Comparison of ENCODE assay signal across 9 cellular contexts in the genomic region with DNA sequence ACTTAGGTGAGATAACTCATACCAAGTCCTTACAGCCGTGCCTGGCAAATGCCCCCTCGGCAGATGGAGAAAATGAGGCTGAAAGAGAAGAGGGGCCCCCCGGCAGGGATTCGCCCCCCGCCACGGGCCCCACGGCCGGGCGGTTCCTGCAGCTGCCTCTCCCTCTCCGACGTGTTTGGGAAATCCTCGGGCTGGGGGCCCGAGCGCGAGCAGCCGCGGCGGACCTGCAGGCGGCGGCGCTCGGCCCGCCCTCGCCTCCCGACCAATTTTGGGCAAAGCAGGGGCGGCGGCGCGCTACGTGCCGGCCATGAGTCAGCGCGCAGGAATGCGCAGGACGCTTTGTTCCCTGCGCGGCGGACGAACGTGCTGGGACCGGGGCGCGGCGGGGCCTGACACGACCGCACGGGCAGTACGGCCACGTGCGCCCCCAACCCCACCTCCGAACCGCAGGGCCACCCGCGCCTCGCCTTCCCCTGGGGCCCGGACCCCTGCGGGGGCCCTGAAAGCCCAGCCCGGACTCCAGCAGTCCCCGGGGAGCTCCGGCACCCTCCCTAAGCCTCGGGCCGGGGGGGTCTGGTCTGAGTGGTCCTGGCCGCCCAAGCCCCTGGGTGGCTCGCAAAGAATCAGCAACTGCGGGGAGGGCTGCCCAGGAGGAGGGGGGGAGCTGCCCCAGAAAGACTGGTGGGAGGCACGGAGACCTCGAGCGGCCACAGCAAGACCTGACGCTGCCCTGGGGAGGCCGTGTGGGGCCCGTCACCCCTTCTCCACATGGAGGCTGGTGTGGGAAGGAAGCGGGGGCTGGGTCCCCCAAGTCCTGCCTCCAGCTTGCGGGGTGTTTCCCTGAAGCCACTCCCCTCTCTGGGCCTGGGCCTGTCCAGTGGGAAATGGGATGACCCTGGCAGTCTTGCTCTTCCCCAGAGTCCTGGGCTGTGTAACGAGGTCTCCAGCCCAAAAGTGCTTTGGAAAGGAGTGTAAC. TPM values are rescaled to one million over a fixed set of nuclear protein-coding genes. Genes with fewer than 3 reads are reported as not detected.
DNase-seq lines count a peak whose midpoint lies in the region; ATAC-seq and TF ChIP-seq lines count a peak whose summit lies in the region.
"Had no signal": no experiment of that assay in that cellular context is flagged by ENCODE, and none has a peak within 500 bp of the region (broad histone marks: within the 10 kb centered on the region; RNA-seq: fewer than 3 reads in every experiment).

No MANE protein-coding gene starts in this region.

- H3K27ac ChIP-seq in HUES6 (ENCODE audit: low read depth, low read length) (peak overlapping the region; percentile 97), neural cell (ENCODE audit: low read length) (no peak overlapping the region)

- H3K9me3 Mint-ChIP-seq in activated CD8-positive, alpha-beta T cell treated with anti-CD3 and anti-CD28 coated beads for 36 hours = no peaks in the 10 kb centered on the region
- H3K9me3 Mint-ChIP-seq in naive thymus-derived CD8-positive, alpha-beta T cell = no peaks in the 10 kb centered on the region
- H3K9me3 Mint-ChIP-seq: activated B cell treated with CpG ODN at 0.5 μM for 24 hours had no signal

- peak overlapping the region; percentile 37 for H3K4me3 ChIP-seq in HUES6 (ENCODE audit: low read depth, low read length)
- peak overlapping the region; percentile 57 for H3K4me3 ChIP-seq in neural cell (ENCODE audit: low read length)

- no peaks in the 10 kb centered on the region for H3K79me2 ChIP-seq in neural cell (replicated peaks; ENCODE audit: insufficient read depth, low read length)

- H3K27me3 Mint-ChIP-seq in activated CD8-positive, alpha-beta T cell treated with anti-CD3 and anti-CD28 coated beads for 36 hours = peaks cover 15% of the 10 kb centered on the region
- H3K27me3 Mint-ChIP-seq in naive thymus-derived CD8-positive, alpha-beta T cell = peaks cover 7 to 36% (median 17%) of the 10 kb centered on the region in 5 donors

- H3K27me3 ChIP-seq in HUES6 (ENCODE audit: control insufficient read depth, insufficient read depth, low read length) (peaks cover 8% of the 10 kb centered on the region), neural cell (ENCODE audit: insufficient read depth, low read depth, low read length) (peaks cover 18% of the 10 kb centered on the region)

- no peaks in the 10 kb centered on the region for H3F3A ChIP-seq in neural cell (ENCODE audit: insufficient read depth, low read length, poor library complexity, severe bottlenecking)

- H3K9me3 ChIP-seq in HUES6 (ENCODE audit: control insufficient read depth, insufficient read depth, low read depth, low read length) (no peaks in the 10 kb centered on the region), neural cell (ENCODE audit: low read length) (no peaks in the 10 kb centered on the region)

- H2AFZ ChIP-seq in neural cell (ENCODE audit: low read depth, low read length) = no peak overlapping the region

- CTCF ChIA-PET in activated CD8-positive, alpha-beta T cell treated with anti-CD3 and anti-CD28 coated beads for 36 hours (lab: Charles Lee) = interaction anchor here (1.0 to 1.5 kb wide), 3 partner anchors 13 to 395 kb away, joined by 3 to 4 read pairs (median 3); no protein-coding TSS in a partner anchor

- no peaks in the 10 kb centered on the region for H3K9me2 ChIP-seq in neural cell (ENCODE audit: insufficient read depth, low read length)

- H3K36me3 Mint-ChIP-seq in activated CD8-positive, alpha-beta T cell treated with anti-CD3 and anti-CD28 coated beads for 36 hours (ENCODE audit: low read depth) = no peaks in the 10 kb centered on the region
- no peaks in the 10 kb centered on the region for H3K36me3 Mint-ChIP-seq in naive thymus-derived CD8-positive, alpha-beta T cell

- H3K27ac Mint-ChIP-seq in activated CD8-positive, alpha-beta T cell treated with anti-CD3 and anti-CD28 coated beads for 36 hours = no peak overlapping the region
- H3K27ac Mint-ChIP-seq in naive thymus-derived CD8-positive, alpha-beta T cell = no peak overlapping the region
- H3K27ac Mint-ChIP-seq: activated B cell treated with CpG ODN at 0.5 μM for 24 hours had no signal

- H3K4me2 ChIP-seq in neural cell (ENCODE audit: low read length) = no peak overlapping the region

- ATAC-seq in activated CD8-positive, alpha-beta T cell treated with anti-CD3 and anti-CD28 coated beads for 36 hours = peak; percentile 74
- no peak for ATAC-seq in naive thymus-derived CD8-positive, alpha-beta T cell

- H3K36me3 ChIP-seq in HUES6 (ENCODE audit: control insufficient read depth, insufficient read depth, low read length) = no peaks in the 10 kb centered on the region
- H3K36me3 ChIP-seq in neural cell (ENCODE audit: insufficient read depth, low read length) = no peaks in the 10 kb centered on the region

- no peak for TF ChIP-seq CTCF in activated CD8-positive, alpha-beta T cell treated with anti-CD3 and anti-CD28 coated beads for 36 hours (IDR thresholded peaks at IDR 0.05)
- TF ChIP-seq CTCF in neural cell (IDR thresholded peaks at IDR 0.05; ENCODE audit: poor library complexity, severe bottlenecking) = no peak

- H3K4me1 ChIP-seq in HUES6 (ENCODE audit: control insufficient read depth, insufficient read depth, low read length) = peaks cover 35% of the 10 kb centered on the region

- intact Hi-C loops in activated CD8-positive, alpha-beta T cell treated with anti-CD3 and anti-CD28 coated beads for 36 hours (cut with micrococcal nuclease) = no loop called here

- H3K9ac ChIP-seq in HUES6 (ENCODE audit: low read length) (peak overlapping the region; percentile 88), neural cell (ENCODE audit: low read length) (peak overlapping the region; percentile 20)

- peak overlapping the region; percentile 48 for H3K4me3 Mint-ChIP-seq in activated CD8-positive, alpha-beta T cell treated with anti-CD3 and anti-CD28 coated beads for 36 hours
- peak overlapping the region in 4 of 10 donors; percentile 4 to 66 (median 47) for H3K4me3 Mint-ChIP-seq in naive thymus-derived CD8-positive, alpha-beta T cell
- H3K4me3 Mint-ChIP-seq: activated B cell treated with CpG ODN at 0.5 μM for 24 hours had no signal

- peaks cover 6% of the 10 kb centered on the region for H3K4me1 Mint-ChIP-seq in activated CD8-positive, alpha-beta T cell treated with anti-CD3 and anti-CD28 coated beads for 36 hours (ENCODE audit: low read depth)
- peaks cover 3 to 8% (median 6%) of the 10 kb centered on the region in 4 donors for H3K4me1 Mint-ChIP-seq in naive thymus-derived CD8-positive, alpha-beta T cell

- no peak for TF ChIP-seq RAD21 in neural cell (conservative IDR thresholded peaks at IDR 0.05)

- H4K20me1 ChIP-seq in neural cell (ENCODE audit: insufficient read depth) = no peaks in the 10 kb centered on the region

- no peak for TF ChIP-seq EP300 in neural cell (conservative IDR thresholded peaks at IDR 0.05; ENCODE audit: poor library complexity, severe bottlenecking)

- POLR2A ChIA-PET in activated CD8-positive, alpha-beta T cell treated with anti-CD3 and anti-CD28 coated beads for 36 hours (lab: Charles Lee) = no interaction called here
- POLR2A ChIA-PET in naive thymus-derived CD8-positive, alpha-beta T cell (lab: Charles Lee) = no interaction called here

- DNase-seq in DMS79 treated with DMSO at 0.1 percent for 48 hours (lab: John Stamatoyannopoulos, UW) = peak; percentile 12
- peak; percentile 72 for DNase-seq in activated CD8-positive, alpha-beta T cell treated with anti-CD3 and anti-CD28 coated beads for 36 hours
- DNase-seq in fibroblast of gingiva (ENCODE audit: low read depth) = peak; percentile 81
- DNase-seq in ureter (ENCODE audit: low spot score) = peak; percentile 91
- DNase-seq in NCI-H1694 (lab: John Stamatoyannopoulos, UW) = no peak
- no peak for DNase-seq in naive thymus-derived CD8-positive, alpha-beta T cell
- DNase-seq: activated B cell treated with CpG ODN at 0.5 μM for 24 hours had no signal

TF ChIP-seq in neural cell, 6 proteins besides CTCF, POLR2A, EP300 and RAD21:
- no peak for TF ChIP-seq EZH2 (IDR thresholded peaks at IDR 0.05; ENCODE audit: borderline replicate concordance, insufficient read depth, low read length, poor library complexity, severe bottlenecking)
- TF ChIP-seq, protein P1, sequence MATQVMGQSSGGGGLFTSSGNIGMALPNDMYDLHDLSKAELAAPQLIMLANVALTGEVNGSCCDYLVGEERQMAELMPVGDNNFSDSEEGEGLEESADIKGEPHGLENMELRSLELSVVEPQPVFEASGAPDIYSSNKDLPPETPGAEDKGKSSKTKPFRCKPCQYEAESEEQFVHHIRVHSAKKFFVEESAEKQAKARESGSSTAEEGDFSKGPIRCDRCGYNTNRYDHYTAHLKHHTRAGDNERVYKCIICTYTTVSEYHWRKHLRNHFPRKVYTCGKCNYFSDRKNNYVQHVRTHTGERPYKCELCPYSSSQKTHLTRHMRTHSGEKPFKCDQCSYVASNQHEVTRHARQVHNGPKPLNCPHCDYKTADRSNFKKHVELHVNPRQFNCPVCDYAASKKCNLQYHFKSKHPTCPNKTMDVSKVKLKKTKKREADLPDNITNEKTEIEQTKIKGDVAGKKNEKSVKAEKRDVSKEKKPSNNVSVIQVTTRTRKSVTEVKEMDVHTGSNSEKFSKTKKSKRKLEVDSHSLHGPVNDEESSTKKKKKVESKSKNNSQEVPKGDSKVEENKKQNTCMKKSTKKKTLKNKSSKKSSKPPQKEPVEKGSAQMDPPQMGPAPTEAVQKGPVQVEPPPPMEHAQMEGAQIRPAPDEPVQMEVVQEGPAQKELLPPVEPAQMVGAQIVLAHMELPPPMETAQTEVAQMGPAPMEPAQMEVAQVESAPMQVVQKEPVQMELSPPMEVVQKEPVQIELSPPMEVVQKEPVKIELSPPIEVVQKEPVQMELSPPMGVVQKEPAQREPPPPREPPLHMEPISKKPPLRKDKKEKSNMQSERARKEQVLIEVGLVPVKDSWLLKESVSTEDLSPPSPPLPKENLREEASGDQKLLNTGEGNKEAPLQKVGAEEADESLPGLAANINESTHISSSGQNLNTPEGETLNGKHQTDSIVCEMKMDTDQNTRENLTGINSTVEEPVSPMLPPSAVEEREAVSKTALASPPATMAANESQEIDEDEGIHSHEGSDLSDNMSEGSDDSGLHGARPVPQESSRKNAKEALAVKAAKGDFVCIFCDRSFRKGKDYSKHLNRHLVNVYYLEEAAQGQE (IDR thresholded peaks at IDR 0.05; ENCODE audit: borderline replicate concordance) = no peak
- no peak for TF ChIP-seq MXI1 (conservative IDR thresholded peaks at IDR 0.05; ENCODE audit: poor library complexity, severe bottlenecking)
- TF ChIP-seq TAF1 (IDR thresholded peaks at IDR 0.05; ENCODE audit: low read depth) = no peak
- TF ChIP-seq POLR2AphosphoS5 (IDR thresholded peaks at IDR 0.05) = no peak

RNA-seq across cellular contexts. Expression of a gene that starts 11.9 kb away (rescaled TPM):
- total RNA-seq in activated CD8-positive, alpha-beta T cell treated with anti-CD3 and anti-CD28 coated beads for 36 hours = not detected
- not detected in 2 replicates for polyA plus RNA-seq in neural cell
- polyA minus RNA-seq in neural cell = not detected in 2 replicates
- total RNA-seq in ureter = 5.3 TPM
- not detected for total RNA-seq in naive thymus-derived CD8-positive, alpha-beta T cell
- not detected for polyA plus RNA-seq in naive thymus-derived CD8-positive, alpha-beta T cell
- total RNA-seq: activated B cell treated with CpG ODN at 0.5 μM for 24 hours had no signal

Comparison
In these comparisons a context has a peak if more than half of its experiments do, and no peak if none do; other contexts are left out.
1. DNase-seq: peak in DMS79 treated with DMSO at 0.1 percent for 48 hours (single experiment), activated CD8-positive, alpha-beta T cell treated with anti-CD3 and anti-CD28 coated beads for 36 hours (single experiment), fibroblast of gingiva (single experiment) and ureter (single experiment); none in NCI-H1694 (single experiment) and naive thymus-derived CD8-positive, alpha-beta T cell (0 of 10).